Comparison of ENCODE assay signal across 1 cellular context in the genomic region with DNA sequence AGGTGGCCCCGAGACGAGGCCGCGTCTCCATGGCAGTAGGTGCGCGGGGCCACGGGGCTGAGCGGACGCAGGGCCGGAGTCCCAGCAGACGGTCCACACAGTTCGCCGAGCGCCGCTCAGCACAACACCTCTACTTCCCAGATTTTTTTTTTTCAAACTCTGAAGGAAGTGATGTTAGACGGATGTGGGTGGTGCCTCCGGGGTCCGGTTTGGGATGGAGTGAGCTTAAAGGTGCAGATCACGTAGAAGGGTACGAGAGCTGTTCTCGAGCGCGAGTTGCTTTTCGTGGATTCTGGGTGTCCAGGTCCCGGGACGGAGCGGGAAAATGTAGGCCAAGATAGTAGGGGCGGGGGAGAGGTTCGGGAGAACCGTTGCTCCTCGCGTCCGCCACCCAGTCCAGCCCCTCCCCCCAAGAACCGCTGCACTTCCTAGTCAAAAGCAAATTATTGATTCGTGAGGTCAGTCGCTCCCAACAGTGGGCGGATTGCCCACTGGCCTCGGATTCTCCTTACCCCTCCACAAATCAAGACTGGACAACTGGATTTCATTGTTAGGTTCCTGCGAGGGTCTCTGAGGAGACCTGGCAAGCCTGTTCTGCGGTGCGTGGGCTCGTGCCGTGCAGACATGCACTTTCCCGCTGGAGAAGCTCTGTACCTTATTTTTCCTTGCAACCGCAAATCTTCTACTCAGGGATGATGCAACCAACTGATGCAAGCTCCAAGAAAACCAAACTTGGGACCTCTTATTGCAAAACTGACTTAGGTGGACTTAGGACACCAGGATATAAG.
TF ChIP-seq lines count a peak whose summit lies in the region.

A gene (minus strand): TSS at position 126 of the 788 bp plus-strand sequence. CDS start 95 bp downstream, at position 31.

TF ChIP-seq in K562, 482 proteins besides CTCF, POLR2A, EP300 and RAD21 (continued from another document and continues in another):
- TF ChIP-seq, protein P1, sequence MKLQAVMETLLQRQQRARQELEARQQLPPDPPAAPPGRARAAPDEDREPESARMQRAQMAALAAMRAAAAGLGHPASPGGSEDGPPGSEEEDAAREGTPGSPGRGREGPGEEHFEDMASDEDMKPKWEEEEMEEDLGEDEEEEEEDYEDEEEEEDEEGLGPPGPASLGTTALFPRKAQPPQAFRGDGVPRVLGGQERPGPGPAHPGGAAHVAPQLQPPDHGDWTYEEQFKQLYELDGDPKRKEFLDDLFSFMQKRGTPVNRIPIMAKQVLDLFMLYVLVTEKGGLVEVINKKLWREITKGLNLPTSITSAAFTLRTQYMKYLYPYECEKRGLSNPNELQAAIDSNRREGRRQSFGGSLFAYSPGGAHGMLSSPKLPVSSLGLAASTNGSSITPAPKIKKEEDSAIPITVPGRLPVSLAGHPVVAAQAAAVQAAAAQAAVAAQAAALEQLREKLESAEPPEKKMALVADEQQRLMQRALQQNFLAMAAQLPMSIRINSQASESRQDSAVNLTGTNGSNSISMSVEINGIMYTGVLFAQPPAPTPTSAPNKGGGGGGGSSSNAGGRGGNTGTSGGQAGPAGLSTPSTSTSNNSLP (IDR thresholded peaks at IDR 0.05; ENCODE audit: borderline replicate concordance, low read depth, low read length) = no peak
- TF ChIP-seq FOXJ2 (tag; IDR thresholded peaks at IDR 0.05) = 0 out of 2 replicates have a peak, but pooled peaks have one; percentile 15
- TF ChIP-seq MYNN (IDR thresholded peaks at IDR 0.05) = no peak
- no peak for TF ChIP-seq MYNN (CRISPR knock-in tag; IDR thresholded peaks at IDR 0.05)
- TF ChIP-seq FOXK1 (CRISPR knock-in tag; IDR thresholded peaks at IDR 0.05; ENCODE audit: borderline replicate concordance) = no peak; the same call in 1 of the 2 replicates
- TF ChIP-seq SMARCE1 (IDR thresholded peaks at IDR 0.05) = peak; percentile 68; the same call in 1 of the 2 replicates
- TF ChIP-seq JUND (IDR thresholded peaks at IDR 0.05; ENCODE audit: borderline replicate concordance, low read depth, low read length) = peak; percentile 82
- peak; percentile 38; the same call in 2 of the 3 replicates for TF ChIP-seq JUND (tag; IDR thresholded peaks at IDR 0.05; ENCODE audit: borderline replicate concordance, low read depth, low read length)
- no peak for TF ChIP-seq SETDB1 (IDR thresholded peaks at IDR 0.05; ENCODE audit: low read length)
- no peak for TF ChIP-seq RBM14 (IDR thresholded peaks at IDR 0.05; ENCODE audit: borderline replicate concordance, insufficient read depth, low read depth, low read length)
- TF ChIP-seq SMAD3 (CRISPR knock-in tag; conservative IDR thresholded peaks at IDR 0.05) = 0 out of 2 replicates have a peak, but pooled peaks have one; percentile 23
- peak; percentile 66 for TF ChIP-seq EGR1 (conservative IDR thresholded peaks at IDR 0.05)
- TF ChIP-seq, protein P2, sequence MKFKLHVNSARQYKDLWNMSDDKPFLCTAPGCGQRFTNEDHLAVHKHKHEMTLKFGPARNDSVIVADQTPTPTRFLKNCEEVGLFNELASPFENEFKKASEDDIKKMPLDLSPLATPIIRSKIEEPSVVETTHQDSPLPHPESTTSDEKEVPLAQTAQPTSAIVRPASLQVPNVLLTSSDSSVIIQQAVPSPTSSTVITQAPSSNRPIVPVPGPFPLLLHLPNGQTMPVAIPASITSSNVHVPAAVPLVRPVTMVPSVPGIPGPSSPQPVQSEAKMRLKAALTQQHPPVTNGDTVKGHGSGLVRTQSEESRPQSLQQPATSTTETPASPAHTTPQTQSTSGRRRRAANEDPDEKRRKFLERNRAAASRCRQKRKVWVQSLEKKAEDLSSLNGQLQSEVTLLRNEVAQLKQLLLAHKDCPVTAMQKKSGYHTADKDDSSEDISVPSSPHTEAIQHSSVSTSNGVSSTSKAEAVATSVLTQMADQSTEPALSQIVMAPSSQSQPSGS (CRISPR knock-in tag; IDR thresholded peaks at IDR 0.05) = no peak
- peak; percentile 58; the same call in 1 of the 2 replicates for TF ChIP-seq HLTF (IDR thresholded peaks at IDR 0.05)
- TF ChIP-seq SIRT6 (IDR thresholded peaks at IDR 0.05; ENCODE audit: low read depth, low read length) = no peak
- TF ChIP-seq ZNF408 (CRISPR knock-in tag; IDR thresholded peaks at IDR 0.05; ENCODE audit: low read depth) = no peak
- no peak for TF ChIP-seq HSF4 (CRISPR knock-in tag; IDR thresholded peaks at IDR 0.05; ENCODE audit: borderline replicate concordance)
- TF ChIP-seq ZNF507 (tag; conservative IDR thresholded peaks at IDR 0.05) = no peak
- 0 out of 2 replicates have a peak, but pooled peaks have one; percentile 51 for TF ChIP-seq SMARCC2 (IDR thresholded peaks at IDR 0.05; ENCODE audit: low read depth)
- peak; percentile 85 for TF ChIP-seq CREM (IDR thresholded peaks at IDR 0.05; ENCODE audit: low read depth)
- 0 out of 2 replicates have a peak, but pooled peaks have one; percentile 12 for TF ChIP-seq MEF2D (tag; conservative IDR thresholded peaks at IDR 0.05; ENCODE audit: low read depth)
- TF ChIP-seq CHD1 (IDR thresholded peaks at IDR 0.05; ENCODE audit: low read length) = no peak
- TF ChIP-seq NFIC (IDR thresholded peaks at IDR 0.05) = peak; percentile 85
- no peak for TF ChIP-seq STAT5B (CRISPR knock-in tag; IDR thresholded peaks at IDR 0.05)
- peak; percentile 71 for TF ChIP-seq CXXC5 (CRISPR knock-in tag; IDR thresholded peaks at IDR 0.05)
- TF ChIP-seq, protein P3, sequence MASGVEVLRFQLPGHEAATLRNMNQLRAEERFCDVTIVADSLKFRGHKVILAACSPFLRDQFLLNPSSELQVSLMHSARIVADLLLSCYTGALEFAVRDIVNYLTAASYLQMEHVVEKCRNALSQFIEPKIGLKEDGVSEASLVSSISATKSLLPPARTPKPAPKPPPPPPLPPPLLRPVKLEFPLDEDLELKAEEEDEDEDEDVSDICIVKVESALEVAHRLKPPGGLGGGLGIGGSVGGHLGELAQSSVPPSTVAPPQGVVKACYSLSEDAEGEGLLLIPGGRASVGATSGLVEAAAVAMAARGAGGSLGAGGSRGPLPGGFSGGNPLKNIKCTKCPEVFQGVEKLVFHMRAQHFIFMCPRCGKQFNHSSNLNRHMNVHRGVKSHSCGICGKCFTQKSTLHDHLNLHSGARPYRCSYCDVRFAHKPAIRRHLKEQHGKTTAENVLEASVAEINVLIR (CRISPR knock-in tag; IDR thresholded peaks at IDR 0.05) = peak; percentile 63
- no peak for TF ChIP-seq ILF3 (IDR thresholded peaks at IDR 0.05; ENCODE audit: borderline replicate concordance)
- peak; percentile 27; the same call in 1 of the 2 replicates for TF ChIP-seq C11orf30 (IDR thresholded peaks at IDR 0.05; ENCODE audit: low read depth)
- TF ChIP-seq, protein P4, sequence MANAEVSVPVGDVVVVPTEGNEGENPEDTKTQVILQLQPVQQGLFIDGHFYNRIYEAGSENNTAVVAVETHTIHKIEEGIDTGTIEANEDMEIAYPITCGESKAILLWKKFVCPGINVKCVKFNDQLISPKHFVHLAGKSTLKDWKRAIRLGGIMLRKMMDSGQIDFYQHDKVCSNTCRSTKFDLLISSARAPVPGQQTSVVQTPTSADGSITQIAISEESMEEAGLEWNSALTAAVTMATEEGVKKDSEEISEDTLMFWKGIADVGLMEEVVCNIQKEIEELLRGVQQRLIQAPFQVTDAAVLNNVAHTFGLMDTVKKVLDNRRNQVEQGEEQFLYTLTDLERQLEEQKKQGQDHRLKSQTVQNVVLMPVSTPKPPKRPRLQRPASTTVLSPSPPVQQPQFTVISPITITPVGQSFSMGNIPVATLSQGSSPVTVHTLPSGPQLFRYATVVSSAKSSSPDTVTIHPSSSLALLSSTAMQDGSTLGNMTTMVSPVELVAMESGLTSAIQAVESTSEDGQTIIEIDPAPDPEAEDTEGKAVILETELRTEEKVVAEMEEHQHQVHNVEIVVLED (CRISPR knock-in tag; IDR thresholded peaks at IDR 0.05) = 0 out of 2 replicates have a peak, but pooled peaks have one; percentile 5
- TF ChIP-seq, protein P5, sequence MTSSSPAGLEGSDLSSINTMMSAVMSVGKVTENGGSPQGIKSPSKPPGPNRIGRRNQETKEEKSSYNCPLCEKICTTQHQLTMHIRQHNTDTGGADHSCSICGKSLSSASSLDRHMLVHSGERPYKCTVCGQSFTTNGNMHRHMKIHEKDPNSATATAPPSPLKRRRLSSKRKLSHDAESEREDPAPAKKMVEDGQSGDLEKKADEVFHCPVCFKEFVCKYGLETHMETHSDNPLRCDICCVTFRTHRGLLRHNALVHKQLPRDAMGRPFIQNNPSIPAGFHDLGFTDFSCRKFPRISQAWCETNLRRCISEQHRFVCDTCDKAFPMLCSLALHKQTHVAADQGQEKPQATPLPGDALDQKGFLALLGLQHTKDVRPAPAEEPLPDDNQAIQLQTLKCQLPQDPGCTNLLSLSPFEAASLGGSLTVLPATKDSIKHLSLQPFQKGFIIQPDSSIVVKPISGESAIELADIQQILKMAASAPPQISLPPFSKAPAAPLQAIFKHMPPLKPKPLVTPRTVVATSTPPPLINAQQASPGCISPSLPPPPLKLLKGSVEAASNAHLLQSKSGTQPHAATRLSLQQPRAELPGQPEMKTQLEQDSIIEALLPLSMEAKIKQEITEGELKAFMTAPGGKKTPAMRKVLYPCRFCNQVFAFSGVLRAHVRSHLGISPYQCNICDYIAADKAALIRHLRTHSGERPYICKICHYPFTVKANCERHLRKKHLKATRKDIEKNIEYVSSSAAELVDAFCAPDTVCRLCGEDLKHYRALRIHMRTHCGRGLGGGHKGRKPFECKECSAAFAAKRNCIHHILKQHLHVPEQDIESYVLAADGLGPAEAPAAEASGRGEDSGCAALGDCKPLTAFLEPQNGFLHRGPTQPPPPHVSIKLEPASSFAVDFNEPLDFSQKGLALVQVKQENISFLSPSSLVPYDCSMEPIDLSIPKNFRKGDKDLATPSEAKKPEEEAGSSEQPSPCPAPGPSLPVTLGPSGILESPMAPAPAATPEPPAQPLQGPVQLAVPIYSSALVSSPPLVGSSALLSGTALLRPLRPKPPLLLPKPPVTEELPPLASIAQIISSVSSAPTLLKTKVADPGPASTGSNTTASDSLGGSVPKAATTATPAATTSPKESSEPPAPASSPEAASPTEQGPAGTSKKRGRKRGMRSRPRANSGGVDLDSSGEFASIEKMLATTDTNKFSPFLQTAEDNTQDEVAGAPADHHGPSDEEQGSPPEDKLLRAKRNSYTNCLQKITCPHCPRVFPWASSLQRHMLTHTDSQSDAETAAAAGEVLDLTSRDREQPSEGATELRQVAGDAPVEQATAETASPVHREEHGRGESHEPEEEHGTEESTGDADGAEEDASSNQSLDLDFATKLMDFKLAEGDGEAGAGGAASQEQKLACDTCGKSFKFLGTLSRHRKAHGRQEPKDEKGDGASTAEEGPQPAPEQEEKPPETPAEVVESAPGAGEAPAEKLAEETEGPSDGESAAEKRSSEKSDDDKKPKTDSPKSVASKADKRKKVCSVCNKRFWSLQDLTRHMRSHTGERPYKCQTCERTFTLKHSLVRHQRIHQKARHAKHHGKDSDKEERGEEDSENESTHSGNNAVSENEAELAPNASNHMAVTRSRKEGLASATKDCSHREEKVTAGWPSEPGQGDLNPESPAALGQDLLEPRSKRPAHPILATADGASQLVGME (CRISPR knock-in tag; IDR thresholded peaks at IDR 0.05) = peak; percentile 86
- TF ChIP-seq, protein P6, sequence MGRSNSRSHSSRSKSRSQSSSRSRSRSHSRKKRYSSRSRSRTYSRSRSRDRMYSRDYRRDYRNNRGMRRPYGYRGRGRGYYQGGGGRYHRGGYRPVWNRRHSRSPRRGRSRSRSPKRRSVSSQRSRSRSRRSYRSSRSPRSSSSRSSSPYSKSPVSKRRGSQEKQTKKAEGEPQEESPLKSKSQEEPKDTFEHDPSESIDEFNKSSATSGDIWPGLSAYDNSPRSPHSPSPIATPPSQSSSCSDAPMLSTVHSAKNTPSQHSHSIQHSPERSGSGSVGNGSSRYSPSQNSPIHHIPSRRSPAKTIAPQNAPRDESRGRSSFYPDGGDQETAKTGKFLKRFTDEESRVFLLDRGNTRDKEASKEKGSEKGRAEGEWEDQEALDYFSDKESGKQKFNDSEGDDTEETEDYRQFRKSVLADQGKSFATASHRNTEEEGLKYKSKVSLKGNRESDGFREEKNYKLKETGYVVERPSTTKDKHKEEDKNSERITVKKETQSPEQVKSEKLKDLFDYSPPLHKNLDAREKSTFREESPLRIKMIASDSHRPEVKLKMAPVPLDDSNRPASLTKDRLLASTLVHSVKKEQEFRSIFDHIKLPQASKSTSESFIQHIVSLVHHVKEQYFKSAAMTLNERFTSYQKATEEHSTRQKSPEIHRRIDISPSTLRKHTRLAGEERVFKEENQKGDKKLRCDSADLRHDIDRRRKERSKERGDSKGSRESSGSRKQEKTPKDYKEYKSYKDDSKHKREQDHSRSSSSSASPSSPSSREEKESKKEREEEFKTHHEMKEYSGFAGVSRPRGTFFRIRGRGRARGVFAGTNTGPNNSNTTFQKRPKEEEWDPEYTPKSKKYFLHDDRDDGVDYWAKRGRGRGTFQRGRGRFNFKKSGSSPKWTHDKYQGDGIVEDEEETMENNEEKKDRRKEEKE (IDR thresholded peaks at IDR 0.05; ENCODE audit: borderline replicate concordance in 1 of 2, control insufficient read depth in 1 of 2, low read depth in 2 of 2, low read length in 1 of 2) = 0 out of 4 replicates have a peak, but pooled peaks of 1 of the 2 experiments have one; percentile 30
- TF ChIP-seq POLR2H (tag; IDR thresholded peaks at IDR 0.05; ENCODE audit: low read depth) = peak; percentile 90
- TF ChIP-seq, protein P7, sequence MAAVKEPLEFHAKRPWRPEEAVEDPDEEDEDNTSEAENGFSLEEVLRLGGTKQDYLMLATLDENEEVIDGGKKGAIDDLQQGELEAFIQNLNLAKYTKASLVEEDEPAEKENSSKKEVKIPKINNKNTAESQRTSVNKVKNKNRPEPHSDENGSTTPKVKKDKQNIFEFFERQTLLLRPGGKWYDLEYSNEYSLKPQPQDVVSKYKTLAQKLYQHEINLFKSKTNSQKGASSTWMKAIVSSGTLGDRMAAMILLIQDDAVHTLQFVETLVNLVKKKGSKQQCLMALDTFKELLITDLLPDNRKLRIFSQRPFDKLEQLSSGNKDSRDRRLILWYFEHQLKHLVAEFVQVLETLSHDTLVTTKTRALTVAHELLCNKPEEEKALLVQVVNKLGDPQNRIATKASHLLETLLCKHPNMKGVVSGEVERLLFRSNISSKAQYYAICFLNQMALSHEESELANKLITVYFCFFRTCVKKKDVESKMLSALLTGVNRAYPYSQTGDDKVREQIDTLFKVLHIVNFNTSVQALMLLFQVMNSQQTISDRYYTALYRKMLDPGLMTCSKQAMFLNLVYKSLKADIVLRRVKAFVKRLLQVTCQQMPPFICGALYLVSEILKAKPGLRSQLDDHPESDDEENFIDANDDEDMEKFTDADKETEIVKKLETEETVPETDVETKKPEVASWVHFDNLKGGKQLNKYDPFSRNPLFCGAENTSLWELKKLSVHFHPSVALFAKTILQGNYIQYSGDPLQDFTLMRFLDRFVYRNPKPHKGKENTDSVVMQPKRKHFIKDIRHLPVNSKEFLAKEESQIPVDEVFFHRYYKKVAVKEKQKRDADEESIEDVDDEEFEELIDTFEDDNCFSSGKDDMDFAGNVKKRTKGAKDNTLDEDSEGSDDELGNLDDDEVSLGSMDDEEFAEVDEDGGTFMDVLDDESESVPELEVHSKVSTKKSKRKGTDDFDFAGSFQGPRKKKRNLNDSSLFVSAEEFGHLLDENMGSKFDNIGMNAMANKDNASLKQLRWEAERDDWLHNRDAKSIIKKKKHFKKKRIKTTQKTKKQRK (IDR thresholded peaks at IDR 0.05; ENCODE audit: borderline replicate concordance, low read depth, low read length) = no peak
- TF ChIP-seq ATF1 (CRISPR knock-in tag; IDR thresholded peaks at IDR 0.05) = no peak
- peak; percentile 87 for TF ChIP-seq ATF1 (tag; IDR thresholded peaks at IDR 0.05)
- TF ChIP-seq ZNF197 (CRISPR knock-in tag; IDR thresholded peaks at IDR 0.05; ENCODE audit: low read depth) = 0 out of 2 replicates have a peak, but pooled peaks have one; percentile 47
- 0 out of 2 replicates have a peak, but pooled peaks have one; percentile 9 for TF ChIP-seq ZNF444 (CRISPR knock-in tag; IDR thresholded peaks at IDR 0.05)
- no peak for TF ChIP-seq ZNF212 (CRISPR knock-in tag; IDR thresholded peaks at IDR 0.05)
- TF ChIP-seq NBN (IDR thresholded peaks at IDR 0.05; ENCODE audit: low read depth) = 0 out of 2 replicates have a peak, but pooled peaks have one; percentile 60
- peak; percentile 67 for TF ChIP-seq RFX1 (IDR thresholded peaks at IDR 0.05)
